13 cellular contexts compared by ENCODE assay signal in the genomic region with DNA sequence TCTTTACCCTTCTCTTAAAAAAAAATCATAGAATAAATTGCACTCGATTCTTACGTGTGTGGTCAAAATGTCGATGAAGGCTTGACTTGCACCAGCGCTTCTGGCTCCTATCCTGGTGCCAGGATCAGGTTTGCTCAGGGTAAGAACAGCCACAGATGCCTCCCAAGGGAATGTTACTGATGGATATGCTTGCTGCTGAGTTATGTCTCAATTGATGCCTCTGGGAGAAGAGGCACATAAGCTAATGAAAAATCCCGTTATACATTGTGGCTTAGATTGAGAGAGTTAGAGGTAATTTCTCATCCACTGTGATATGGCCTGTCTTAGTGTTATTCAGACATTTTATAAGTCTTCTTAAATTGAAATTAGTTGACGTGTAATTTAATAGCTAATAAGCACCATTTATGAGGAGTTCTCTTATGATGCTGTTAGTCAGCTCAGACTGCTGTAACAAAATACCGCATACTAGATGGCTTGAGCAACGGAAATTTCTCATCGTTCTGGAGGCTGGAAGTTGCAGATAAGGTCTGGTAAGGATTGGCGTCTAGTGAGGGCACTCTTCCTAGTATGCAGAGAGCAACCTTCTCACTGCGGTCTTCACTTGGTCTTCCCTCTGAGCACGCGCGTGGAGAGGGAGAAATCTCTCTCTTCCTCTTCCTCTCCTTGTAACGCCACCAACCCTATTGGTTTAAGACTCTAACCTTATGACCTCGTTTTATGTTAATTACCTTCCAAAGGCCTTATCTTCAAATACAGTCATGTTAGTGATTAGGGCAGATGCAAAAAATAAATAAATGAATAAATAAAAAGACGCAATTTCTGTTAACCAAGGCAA.
DNase-seq lines count a peak whose midpoint lies in the region; ATAC-seq and TF ChIP-seq lines count a peak whose summit lies in the region.
"Had no signal": no experiment of that assay in that cellular context is flagged by ENCODE, and none has a peak within 500 bp of the region (broad histone marks: within the 10 kb centered on the region; RNA-seq: fewer than 3 reads in every experiment).

No MANE protein-coding gene starts in this region.

- H3K36me3 ChIP-seq in transverse colon: no peaks in the 10 kb centered on the region

- no peak for TF ChIP-seq POLR2A in transverse colon (IDR thresholded peaks at IDR 0.05)

- no peak overlapping the region for H3K27ac ChIP-seq in transverse colon

- TF ChIP-seq EP300 in transverse colon (IDR thresholded peaks at IDR 0.05; ENCODE audit: low read depth): no peak

- H3K4me3 ChIP-seq in fibroblast of villous mesenchyme (ENCODE audit: low read depth, low read length) (no peak overlapping the region), transverse colon (no peak overlapping the region)

- intact Hi-C loops in transverse colon (cut with DNase I; ENCODE audit: low total_unique reads): no loop called here

- DNase-seq in AML-193 (lab: John Stamatoyannopoulos, UW) (peak; percentile 67 to 72), LHCN-M2 (ENCODE audit: low read depth) (peak; percentile 48), T1000 (lab: John Stamatoyannopoulos, UW) (peak; percentile 9), fibroblast of villous mesenchyme (ENCODE audit: low read depth) (peak; percentile 56), putamen (ENCODE audit: low spot score) (no peak), midbrain (lab: John Stamatoyannopoulos, UW) (no peak), transverse colon (no peak)
- DNase-seq: activated CD8-positive, alpha-beta T cell treated with anti-CD3 and anti-CD28 coated beads for 36 hours; activated gamma-delta T cell; DMS79; T-cell had no signal

- in situ Hi-C loops in transverse colon (cut with MboI; ENCODE audit: low pct_ligation_motif_present in 1 of 4, low pct_unique_long_range_greater_than_20kb in 1 of 4, low sequenced_read_pairs in 3 of 4): loop anchor here in 1 of 4 donors (25.0 kb wide), 1 partner anchor 324 kb away; no protein-coding TSS in a partner anchor

- WGBS in transverse colon (ENCODE audit: low coverage in 1 of 2), 2 donors: 88 to 90% methylated on average over 17 of the region's 17 CpGs

- no peak for ATAC-seq in HG02642 (IDR thresholded peaks at IDR 0.05; ENCODE audit: poor library complexity, unreplicated experiment)
- ATAC-seq: activated CD8-positive, alpha-beta T cell treated with anti-CD3 and anti-CD28 coated beads for 36 hours; esophagus mucosa; T-cell had no signal

- TF ChIP-seq CTCF in fibroblast of villous mesenchyme (IDR thresholded peaks at IDR 0.05; ENCODE audit: insufficient read depth, low read depth, low read length) (no peak), transverse colon (IDR thresholded peaks at IDR 0.05) (no peak)

- H3K27me3 ChIP-seq in transverse colon: no peaks in the 10 kb centered on the region

- H3K4me1 ChIP-seq in transverse colon: peaks cover 0 to 12% (median 8%) of the 10 kb centered on the region in 4 donors

- no peaks in the 10 kb centered on the region for H3K9me3 ChIP-seq in transverse colon

Comparison
In these comparisons a context has a peak if more than half of its experiments do, and no peak if none do; other contexts are left out.
1. DNase-seq: peak in AML-193 (2 of 2), LHCN-M2 (single experiment), T1000 (single experiment) and fibroblast of villous mesenchyme (single experiment); none in putamen (single experiment), midbrain (single experiment) and transverse colon (single experiment).